In genomic region chr14:77306406-77307098, GRCh38 we compare ENCODE assay signal across 12 cellular contexts. TPM values are rescaled to one million over a fixed set of nuclear protein-coding genes. Genes with fewer than 3 reads are reported as not detected.
A peak's percentile ranks its signal among the peaks of the same experiment; 100 is the strongest.
DNase-seq lines count a peak whose midpoint lies in the region; ATAC-seq and TF ChIP-seq lines count a peak whose summit lies in the region.
"Had no signal": no experiment of that assay in that cellular context is flagged by ENCODE, and none has a peak within 500 bp of the region (broad histone marks: within the 10 kb centered on the region; RNA-seq: fewer than 3 reads in every experiment).

No MANE protein-coding gene starts in this region.

- no peak overlapping the region for H3K4me2 ChIP-seq in MM.1S (ENCODE audit: low read depth, low read length)

- no peak for ATAC-seq in GM18873 (IDR thresholded peaks at IDR 0.05; ENCODE audit: low FRiP score, unreplicated experiment)

- WGBS in tibial nerve, 2 donors: 23 to 39% methylated on average over 3 of the region's 3 CpGs

- H3K27ac ChIP-seq in coronary artery (peak overlapping the region; percentile 61 to 76), tibial nerve (peak overlapping the region; percentile 72 to 95 (median 80)), MM.1S (ENCODE audit: low read length) (no peak overlapping the region)
- H3K27ac ChIP-seq: neutrophil had no signal

- DNase-seq in NCI-H446 (lab: John Stamatoyannopoulos, UW) (peak; percentile 21 to 63), NCI-H446 treated with DMSO at 0.1 percent for 48 hours (lab: John Stamatoyannopoulos, UW) (no peak), coronary artery (ENCODE audit: low spot score) (no peak), middle frontal gyrus (ENCODE audit: extremely low spot score, low spot score) (peak; percentile 61), tibial nerve (ENCODE audit: low spot score in 2 of 2) (no peak), MM.1S (no peak)
- no peak for DNase-seq in effector CD4-positive, alpha-beta T cell
- DNase-seq: 8988T, Karpas-422 had no signal

- no peak overlapping the region for H3K9ac ChIP-seq in MM.1S (ENCODE audit: low read length)

- H4K20me1 ChIP-seq in MM.1S (ENCODE audit: insufficient read depth, low read length): no peaks in the 10 kb centered on the region

- H3K36me3 ChIP-seq in tibial nerve (peaks cover 0 to 22% (median 0%) of the 10 kb centered on the region in 3 donors), MM.1S (replicated peaks; ENCODE audit: insufficient read depth, low read length) (no peaks in the 10 kb centered on the region)
- H3K36me3 ChIP-seq: neutrophil had no signal

- H3K27me3 ChIP-seq in tibial nerve: no peaks in the 10 kb centered on the region
- H3K27me3 ChIP-seq in MM.1S (replicated peaks; ENCODE audit: insufficient read depth, low read length): no peaks in the 10 kb centered on the region
- H3K27me3 ChIP-seq: neutrophil had no signal

- no peaks in the 10 kb centered on the region for H3F3A ChIP-seq in MM.1S (ENCODE audit: insufficient read depth, low read length)

- no peak overlapping the region for H2AFZ ChIP-seq in MM.1S (ENCODE audit: low read length)

- TF ChIP-seq POLR2A in tibial nerve (IDR thresholded peaks at IDR 0.05): no peak

- peak in 1 of 2 donors; percentile 42 for TF ChIP-seq EP300 in tibial nerve (IDR thresholded peaks at IDR 0.05)

- peaks cover 0 to 78% (median 29%) of the 10 kb centered on the region in 4 donors for H3K4me1 ChIP-seq in tibial nerve
- no peaks in the 10 kb centered on the region for H3K4me1 ChIP-seq in MM.1S (ENCODE audit: low read length)

- H3K9me2 ChIP-seq in MM.1S (replicated peaks; ENCODE audit: insufficient read depth, low read length): no peaks in the 10 kb centered on the region

- TF ChIP-seq CTCF in coronary artery (IDR thresholded peaks at IDR 0.05): no peak
- no peak for TF ChIP-seq CTCF in tibial nerve (IDR thresholded peaks at IDR 0.05)
- no peak for TF ChIP-seq CTCF in MM.1S (IDR thresholded peaks at IDR 0.05; ENCODE audit: low read length)

- no peaks in the 10 kb centered on the region for H3K79me2 ChIP-seq in MM.1S (ENCODE audit: low read length)

- no peaks in the 10 kb centered on the region for H3K9me3 ChIP-seq in tibial nerve
- H3K9me3 ChIP-seq in MM.1S (replicated peaks; ENCODE audit: insufficient read depth, low read length): no peaks in the 10 kb centered on the region
- H3K9me3 ChIP-seq: neutrophil had no signal

- H3K4me3 ChIP-seq in coronary artery (no peak overlapping the region), tibial nerve (peak overlapping the region in 1 of 4 donors; percentile 8), MM.1S (ENCODE audit: low read length) (no peak overlapping the region)

RNA-seq across cellular contexts. Expression of gene POMT2, which starts 14.1 kb away (rescaled TPM):
- total RNA-seq in tibial nerve: 10 to 100 TPM; 23.9 to 38.7 (median 28.9) TPM

RNA-seq across cellular contexts. Expression of gene GSTZ1, which starts 14.3 kb away (rescaled TPM):
- 10 to 100 TPM in 3 of 4 donors, 1 to 10 TPM in 1; 9.4 to 24.7 (median 14.6) TPM for total RNA-seq in tibial nerve

RNA-seq across cellular contexts. Expression of gene NGB, which starts 35.5 kb away (rescaled TPM):
- total RNA-seq in tibial nerve: not detected
- total RNA-seq: T-helper 2 cell treated with Interferon-gamma antibody and Interleukin-4, amounts not matched to agents 100 ng/mL and 5 ng/mL, for 36 hours had no signal

Comparison
In these comparisons a context has a peak if more than half of its experiments do, and no peak if none do; other contexts are left out.
1. DNase-seq: peak in NCI-H446 (2 of 2) and middle frontal gyrus (single experiment); none in NCI-H446 treated with DMSO at 0.1 percent for 48 hours (single experiment), coronary artery (single experiment), tibial nerve (0 of 2), MM.1S (single experiment) and effector CD4-positive, alpha-beta T cell (single experiment).